In genomic region chr17:3954086-3954485, GRCh38 we compare ENCODE assay signal across 21 cellular contexts. TPM values are rescaled to one million over a fixed set of nuclear protein-coding genes. Genes with fewer than 3 reads are reported as not detected.
"Had no signal": no experiment of that assay in that cellular context is flagged by ENCODE, and none has a peak within 500 bp of the region (broad histone marks: within the 10 kb centered on the region; RNA-seq: fewer than 3 reads in every experiment).

No MANE protein-coding gene starts in this region.

- H3K4me2 ChIP-seq: neural progenitor cell had no signal

- DNase-seq: effector memory CD8-positive, alpha-beta T cell; esophagus squamous epithelium; foreskin fibroblast; glutamatergic neuron; islet precursor cell; left ventricle myocardium inferior; mesenchymal stem cell; midbrain; psoas muscle; retina; right lobe of liver; stimulated activated CD4-positive, alpha-beta T cell treated with anti-CD3 and anti-CD28 coated beads, Interleukin-4, amount 100 ng/mL, for 1 hour; stimulated activated CD8-positive, alpha-beta memory T cell treated with anti-CD3 and anti-CD28 coated beads, Interleukin-4, amount 100 ng/mL, for 48 hours; stimulated activated naive CD4-positive, alpha-beta T cell had no signal

- H3K27me3 ChIP-seq: esophagus squamous epithelium, gastroesophageal sphincter, neural progenitor cell, right lobe of liver had no signal

- H3K36me3 ChIP-seq: gastroesophageal sphincter, left ventricle myocardium inferior, neural progenitor cell, right lobe of liver had no signal

- H3K9ac ChIP-seq: neural progenitor cell had no signal

- H3K4me3 ChIP-seq: esophagus squamous epithelium, gastroesophageal sphincter, left ventricle myocardium inferior, lung, neural progenitor cell, psoas muscle, right lobe of liver had no signal

- H3K9me3 ChIP-seq: esophagus squamous epithelium, gastroesophageal sphincter, left ventricle myocardium inferior, psoas muscle, right lobe of liver had no signal

- H3K27me3 Mint-ChIP-seq: dendritic cell treated with granulocyte-macrophage colony-stimulating factor and Interleukin-4, amounts not matched to agents 40 ng/mL and 50 ng/mL, for 4 days; effector memory CD8-positive, alpha-beta T cell; natural killer cell treated with Interleukin-12 subunit alpha and Interleukin-12 subunit beta and Interleukin-15 and Interleukin-18, amount 100 ng/mL, for 72 hours had no signal

- H3K36me3 Mint-ChIP-seq: natural killer cell treated with Interleukin-12 subunit alpha and Interleukin-12 subunit beta and Interleukin-15 and Interleukin-18, amount 100 ng/mL, for 72 hours; neural progenitor cell had no signal

- ATAC-seq: effector memory CD8-positive, alpha-beta T cell; gastroesophageal sphincter; psoas muscle had no signal

- H3K4me1 ChIP-seq: right lobe of liver had no signal

- H3K27ac ChIP-seq: epithelial cell of prostate, esophagus squamous epithelium, neural progenitor cell, psoas muscle, right lobe of liver had no signal

- H3K9me3 Mint-ChIP-seq: dendritic cell treated with granulocyte-macrophage colony-stimulating factor and Interleukin-4, amounts not matched to agents 40 ng/mL and 50 ng/mL, for 4 days; effector memory CD8-positive, alpha-beta T cell; natural killer cell treated with Interleukin-12 subunit alpha and Interleukin-12 subunit beta and Interleukin-15 and Interleukin-18, amount 100 ng/mL, for 72 hours; neural progenitor cell had no signal

- H3K27ac Mint-ChIP-seq: dendritic cell treated with granulocyte-macrophage colony-stimulating factor and Interleukin-4, amounts not matched to agents 40 ng/mL and 50 ng/mL, for 4 days; natural killer cell treated with Interleukin-12 subunit alpha and Interleukin-12 subunit beta and Interleukin-15 and Interleukin-18, amount 100 ng/mL, for 72 hours; neural progenitor cell had no signal

- H3K4me3 Mint-ChIP-seq: dendritic cell treated with granulocyte-macrophage colony-stimulating factor and Interleukin-4, amounts not matched to agents 40 ng/mL and 50 ng/mL, for 4 days; effector memory CD8-positive, alpha-beta T cell; natural killer cell treated with Interleukin-12 subunit alpha and Interleukin-12 subunit beta and Interleukin-15 and Interleukin-18, amount 100 ng/mL, for 72 hours; neural progenitor cell had no signal

RNA-seq across cellular contexts. Expression of gene P2RX1, which starts 37.8 kb away (rescaled TPM):
- total RNA-seq: osteoblast had no signal
